29 cellular contexts compared by ENCODE assay signal in the genomic region with DNA sequence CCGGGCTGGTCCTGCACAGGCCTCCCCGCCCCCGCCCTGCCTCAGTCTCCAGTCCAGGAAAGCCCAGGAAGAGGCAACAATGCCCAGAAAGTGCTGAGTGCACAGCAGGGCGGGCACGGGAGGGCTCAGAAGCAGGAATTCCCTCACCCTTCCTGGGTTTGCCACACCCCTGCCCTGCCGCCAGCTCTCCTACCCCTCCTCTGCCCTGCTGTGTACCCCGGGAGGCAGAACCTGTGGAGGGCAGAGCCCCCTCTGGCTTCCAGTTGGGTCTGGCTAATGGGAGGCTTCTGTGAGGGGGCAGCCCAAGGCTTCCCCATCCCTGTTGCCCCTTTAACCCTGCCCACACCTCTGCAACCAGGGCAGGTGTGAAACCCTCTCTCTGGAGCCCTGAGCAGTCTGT. TPM values are rescaled to one million over a fixed set of nuclear protein-coding genes. Genes with fewer than 3 reads are reported as not detected.
"Had no signal": no experiment of that assay in that cellular context is flagged by ENCODE, and none has a peak within 500 bp of the region (broad histone marks: within the 10 kb centered on the region; RNA-seq: fewer than 3 reads in every experiment).

No MANE protein-coding gene starts in this region.

- DNase-seq: cerebellar nuclear complex; effector memory CD4-positive, alpha-beta T cell; erythroblast; esophagus squamous epithelium; foreskin melanocyte; glutamatergic neuron; heart right ventricle; hippocampal formation; kidney glomerular epithelial cell; left colon; left ventricle myocardium superior; lower lobe of right lung; naive thymus-derived CD8-positive, alpha-beta T cell; nephron progenitor cell; occipital lobe; ovary; posterior cingulate gyrus; stimulated activated CD4-positive, alpha-beta T cell treated with anti-CD3 and anti-CD28 coated beads, Interleukin-12 subunit alpha, Interleukin-12 subunit beta, amount 100 ng/mL, for 4 hours; stimulated activated CD4-positive, alpha-beta T cell treated with anti-CD3 and anti-CD28 coated beads, Interleukin-1b, Interleukin-23, amount 100 ng/mL, for 48 hours; stimulated activated CD4-positive, alpha-beta T cell treated with anti-CD3 and anti-CD28 coated beads, Interleukin-4, amount 100 ng/mL, for 1 hour; stimulated activated CD8-positive, alpha-beta memory T cell treated with anti-CD3 and anti-CD28 coated beads, Interleukin-4, amount 100 ng/mL, for 48 hours; stimulated activated naive CD4-positive, alpha-beta T cell; stimulated activated naive CD8-positive, alpha-beta T cell treated with anti-CD3 and anti-CD28 coated beads, Interleukin-15, amount 100 ng/mL, for 72 hours; thyroid gland; trophoblast cell had no signal

- H3K4me1 Mint-ChIP-seq: nephron progenitor cell; stimulated activated naive CD8-positive, alpha-beta T cell treated with anti-CD3 and anti-CD28 coated beads, Interleukin-15, amount 100 ng/mL, for 72 hours had no signal

- H3K9me3 Mint-ChIP-seq: dendritic cell treated with granulocyte-macrophage colony-stimulating factor and Interleukin-4, amounts not matched to agents 40 ng/mL and 50 ng/mL, for 4 days; stimulated activated naive CD8-positive, alpha-beta T cell treated with anti-CD3 and anti-CD28 coated beads, Interleukin-15, amount 100 ng/mL, for 72 hours had no signal

- H3K9me3 ChIP-seq: lower lobe of right lung, ovary, right lobe of liver, thyroid gland had no signal

- ATAC-seq: heart right ventricle; left colon; left ventricle myocardium superior; lower lobe of right lung; naive thymus-derived CD8-positive, alpha-beta T cell; stimulated activated naive CD8-positive, alpha-beta T cell treated with anti-CD3 and anti-CD28 coated beads, Interleukin-15, amount 100 ng/mL, for 72 hours had no signal

- H3K4me1 ChIP-seq: esophagus squamous epithelium, heart right ventricle, lower lobe of right lung, right lobe of liver, thyroid gland had no signal

- H3K36me3 Mint-ChIP-seq: naive thymus-derived CD8-positive, alpha-beta T cell had no signal

- H3K4me2 ChIP-seq: smooth muscle cell had no signal

- H3K27ac ChIP-seq: esophagus squamous epithelium, heart right ventricle, lower lobe of right lung, ovary, right lobe of liver, thyroid gland had no signal

- H3K4me3 ChIP-seq: esophagus squamous epithelium, heart right ventricle, lower lobe of right lung, ovary, right lobe of liver, smooth muscle cell, thyroid gland had no signal

- H3K4me3 Mint-ChIP-seq: dendritic cell treated with granulocyte-macrophage colony-stimulating factor and Interleukin-4, amounts not matched to agents 40 ng/mL and 50 ng/mL, for 4 days; naive thymus-derived CD8-positive, alpha-beta T cell; nephron progenitor cell; stimulated activated naive CD8-positive, alpha-beta T cell treated with anti-CD3 and anti-CD28 coated beads, Interleukin-15, amount 100 ng/mL, for 72 hours had no signal

- H3K27me3 ChIP-seq: ovary, right lobe of liver, thyroid gland had no signal

- H3K27ac Mint-ChIP-seq: dendritic cell treated with granulocyte-macrophage colony-stimulating factor and Interleukin-4, amounts not matched to agents 40 ng/mL and 50 ng/mL, for 4 days; naive thymus-derived CD8-positive, alpha-beta T cell; nephron progenitor cell had no signal

- H3K36me3 ChIP-seq: esophagus squamous epithelium, heart right ventricle, lower lobe of right lung, ovary, right lobe of liver, thyroid gland had no signal

RNA-seq across cellular contexts. Expression of a gene that starts 47.5 kb away (rescaled TPM):
- total RNA-seq: myocyte had no signal
